8 cellular contexts compared by ENCODE assay signal in the genomic region with DNA sequence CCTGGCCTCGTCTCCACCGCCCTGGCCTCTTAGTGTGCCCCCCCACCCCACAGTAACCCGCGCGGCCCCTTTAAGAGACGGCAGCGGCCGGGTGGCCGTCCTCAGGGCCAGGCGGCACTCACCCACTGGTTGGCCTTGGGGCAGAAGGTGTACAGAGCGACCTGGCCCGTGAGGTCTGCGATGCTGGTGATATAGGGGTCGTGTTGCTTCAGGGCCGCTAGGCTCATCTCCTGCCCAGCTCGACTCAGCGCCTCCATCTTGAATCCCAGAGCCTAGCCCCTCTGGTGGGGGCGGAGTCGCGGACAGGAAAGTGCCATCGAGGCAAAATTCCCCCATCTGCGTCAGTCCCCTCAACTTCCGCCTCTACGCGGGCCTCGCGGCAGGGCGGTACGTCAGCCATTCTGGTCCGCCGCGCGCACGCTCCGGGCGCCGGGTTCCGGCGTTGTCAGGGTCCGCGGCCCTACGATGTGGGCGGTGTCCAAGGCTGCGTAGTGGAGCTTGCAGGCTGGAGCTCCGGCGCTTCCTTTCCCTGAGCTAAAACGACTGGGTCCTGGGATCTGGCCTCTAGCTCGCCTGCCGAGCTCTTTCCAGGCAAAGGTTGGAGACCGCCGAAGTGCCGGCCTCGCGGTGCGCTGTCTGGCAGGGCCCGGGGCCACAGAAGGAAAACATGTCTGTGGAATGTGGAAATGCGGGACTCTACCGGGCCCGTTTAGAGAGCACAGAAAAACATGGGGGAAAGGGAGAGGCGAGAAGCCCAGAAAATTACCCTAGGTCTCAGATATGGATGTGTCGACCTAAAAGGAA. TPM values are rescaled to one million over a fixed set of nuclear protein-coding genes. Genes with fewer than 3 reads are reported as not detected.
DNase-seq lines count a peak whose midpoint lies in the region; ATAC-seq and TF ChIP-seq lines count a peak whose summit lies in the region.

A gene (minus strand): TSS at position 283 of the 804 bp plus-strand sequence. CDS start 26 bp downstream, at position 257.

- ATAC-seq in GM21576 (IDR thresholded peaks at IDR 0.05; ENCODE audit: unreplicated experiment): peak; percentile 92

- TF ChIP-seq RAD21 in Ishikawa (IDR thresholded peaks at IDR 0.05; ENCODE audit: low read depth): no peak; the same call in 1 of the 2 replicates

- H3K27me3 ChIP-seq in esophagus (ENCODE audit: control insufficient read depth in 1 of 2, insufficient read depth in 2 of 2, low read length in 2 of 2) (no peaks in the 10 kb centered on the region), muscle layer of colon (ENCODE audit: control insufficient read depth in 1 of 2, insufficient read depth in 2 of 2, low read length in 2 of 2) (no peaks in the 10 kb centered on the region)

- H3K9me3 ChIP-seq in esophagus (ENCODE audit: control insufficient read depth in 2 of 2, insufficient read depth in 1 of 2, low read depth in 1 of 2, low read length in 1 of 2) (no peaks in the 10 kb centered on the region), muscle layer of colon (ENCODE audit: low read length) (no peaks in the 10 kb centered on the region)

- peak within 1 kb of the TSS; percentile 90 for H3K9ac ChIP-seq in muscle layer of colon (ENCODE audit: low read length)

- peak; percentile 63; the same call in 1 of the 2 replicates for TF ChIP-seq EP300 in Ishikawa (IDR thresholded peaks at IDR 0.05; ENCODE audit: borderline replicate concordance)

- H3K4me3 ChIP-seq in esophagus (ENCODE audit: low read depth in 1 of 2, low read length in 2 of 2): peak within 1 kb of the TSS; percentile 91 to 99
- H3K4me3 ChIP-seq in muscle layer of colon (ENCODE audit: low read depth in 1 of 2, low read length in 2 of 2): peak within 1 kb of the TSS; percentile 67 to 86

- H3K36me3 ChIP-seq in esophagus (ENCODE audit: control insufficient read depth in 2 of 2, insufficient read depth in 2 of 2, low read length in 1 of 2) (no peaks in the 10 kb centered on the region), muscle layer of colon (ENCODE audit: insufficient read depth, low read length) (peaks cover 17% of the 10 kb centered on the region)

- H3K4me1 Mint-ChIP-seq in activated T-cell treated with anti-CD3 and anti-CD28 coated beads, Interleukin-2, amount 50 U/mL, for 24 hours (ENCODE audit: low read depth): peaks cover 33% of the 10 kb centered on the region

- no peaks in the 10 kb centered on the region for H3K27me3 Mint-ChIP-seq in activated T-cell treated with anti-CD3 and anti-CD28 coated beads, Interleukin-2, amount 50 U/mL, for 24 hours

- H3K27ac ChIP-seq in esophagus (ENCODE audit: low read depth in 2 of 2, low read length in 1 of 2) (peak within 1 kb of the TSS; percentile 96), muscle layer of colon (ENCODE audit: low read depth, low read length) (peak within 1 kb of the TSS; percentile 96)

- 0 to 1% methylated on average over 61 of the region's 61 CpGs for WGBS in esophagus, 2 donors

- no peaks in the 10 kb centered on the region for H3K4me1 ChIP-seq in esophagus (ENCODE audit: control insufficient read depth in 2 of 2, insufficient read depth in 2 of 2, low read length in 1 of 2)
- peaks cover 22% of the 10 kb centered on the region for H3K4me1 ChIP-seq in muscle layer of colon (ENCODE audit: insufficient read depth, low read length)

- peak within 1 kb of the TSS; percentile 98 for H3K4me3 Mint-ChIP-seq in activated T-cell treated with anti-CD3 and anti-CD28 coated beads, Interleukin-2, amount 50 U/mL, for 24 hours

- H3K36me3 Mint-ChIP-seq in activated T-cell treated with anti-CD3 and anti-CD28 coated beads, Interleukin-2, amount 50 U/mL, for 24 hours (ENCODE audit: low read depth): peaks cover 44% of the 10 kb centered on the region

- peak; percentile 56 for DNase-seq in DMS153 treated with DMSO at 0.1 percent for 48 hours (lab: John Stamatoyannopoulos, UW; ENCODE audit: unreplicated experiment)
- peak; percentile 98 for DNase-seq in activated T-cell treated with anti-CD3 and anti-CD28 coated beads, Interleukin-2, amount 50 U/mL, for 24 hours
- peak; percentile 88 for DNase-seq in stimulated activated CD8-positive, alpha-beta memory T cell treated with anti-CD3 and anti-CD28 coated beads, Interleukin-7, amount 100 ng/mL, for 24 hours (ENCODE audit: low read depth)

- no peaks in the 10 kb centered on the region for H3K9me3 Mint-ChIP-seq in activated T-cell treated with anti-CD3 and anti-CD28 coated beads, Interleukin-2, amount 50 U/mL, for 24 hours

- H3K27ac Mint-ChIP-seq in activated T-cell treated with anti-CD3 and anti-CD28 coated beads, Interleukin-2, amount 50 U/mL, for 24 hours: peak within 1 kb of the TSS; percentile 98

TF ChIP-seq in Ishikawa, 13 proteins besides CTCF, POLR2A, EP300 and RAD21 (continues in another document):
- peak; percentile 53 for TF ChIP-seq TEAD4 (IDR thresholded peaks at IDR 0.05)
- TF ChIP-seq, protein P1, sequence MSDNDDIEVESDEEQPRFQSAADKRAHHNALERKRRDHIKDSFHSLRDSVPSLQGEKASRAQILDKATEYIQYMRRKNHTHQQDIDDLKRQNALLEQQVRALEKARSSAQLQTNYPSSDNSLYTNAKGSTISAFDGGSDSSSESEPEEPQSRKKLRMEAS (IDR thresholded peaks at IDR 0.05): peak; percentile 96
- TF ChIP-seq, protein P2, sequence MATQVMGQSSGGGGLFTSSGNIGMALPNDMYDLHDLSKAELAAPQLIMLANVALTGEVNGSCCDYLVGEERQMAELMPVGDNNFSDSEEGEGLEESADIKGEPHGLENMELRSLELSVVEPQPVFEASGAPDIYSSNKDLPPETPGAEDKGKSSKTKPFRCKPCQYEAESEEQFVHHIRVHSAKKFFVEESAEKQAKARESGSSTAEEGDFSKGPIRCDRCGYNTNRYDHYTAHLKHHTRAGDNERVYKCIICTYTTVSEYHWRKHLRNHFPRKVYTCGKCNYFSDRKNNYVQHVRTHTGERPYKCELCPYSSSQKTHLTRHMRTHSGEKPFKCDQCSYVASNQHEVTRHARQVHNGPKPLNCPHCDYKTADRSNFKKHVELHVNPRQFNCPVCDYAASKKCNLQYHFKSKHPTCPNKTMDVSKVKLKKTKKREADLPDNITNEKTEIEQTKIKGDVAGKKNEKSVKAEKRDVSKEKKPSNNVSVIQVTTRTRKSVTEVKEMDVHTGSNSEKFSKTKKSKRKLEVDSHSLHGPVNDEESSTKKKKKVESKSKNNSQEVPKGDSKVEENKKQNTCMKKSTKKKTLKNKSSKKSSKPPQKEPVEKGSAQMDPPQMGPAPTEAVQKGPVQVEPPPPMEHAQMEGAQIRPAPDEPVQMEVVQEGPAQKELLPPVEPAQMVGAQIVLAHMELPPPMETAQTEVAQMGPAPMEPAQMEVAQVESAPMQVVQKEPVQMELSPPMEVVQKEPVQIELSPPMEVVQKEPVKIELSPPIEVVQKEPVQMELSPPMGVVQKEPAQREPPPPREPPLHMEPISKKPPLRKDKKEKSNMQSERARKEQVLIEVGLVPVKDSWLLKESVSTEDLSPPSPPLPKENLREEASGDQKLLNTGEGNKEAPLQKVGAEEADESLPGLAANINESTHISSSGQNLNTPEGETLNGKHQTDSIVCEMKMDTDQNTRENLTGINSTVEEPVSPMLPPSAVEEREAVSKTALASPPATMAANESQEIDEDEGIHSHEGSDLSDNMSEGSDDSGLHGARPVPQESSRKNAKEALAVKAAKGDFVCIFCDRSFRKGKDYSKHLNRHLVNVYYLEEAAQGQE (IDR thresholded peaks at IDR 0.05; ENCODE audit: low read depth): peak; percentile 27; the same call in 1 of the 2 replicates
- TF ChIP-seq YY1 (IDR thresholded peaks at IDR 0.05; ENCODE audit: low read depth): peak; percentile 95

TF ChIP-seq in PFSK-1, 5 proteins besides CTCF, POLR2A, EP300 and RAD21:
- TF ChIP-seq FOXP2 (optimal IDR thresholded peaks at IDR 0.05; ENCODE audit: borderline replicate concordance, extremely low read depth, extremely low read length, insufficient read depth) (peak; percentile 96), SIN3A (IDR thresholded peaks at IDR 0.05; ENCODE audit: borderline replicate concordance, insufficient read depth, low read length) (no peak), POLR2AphosphoS5 (IDR thresholded peaks at IDR 0.05; ENCODE audit: low read depth, low read length) (peak; percentile 84), TAF1 (IDR thresholded peaks at IDR 0.05; ENCODE audit: borderline replicate concordance, insufficient read depth, low read length) (peak; percentile 95)
- TF ChIP-seq, protein P2 (IDR thresholded peaks at IDR 0.05; ENCODE audit: insufficient read depth in 1 of 2, low read depth in 2 of 2, low read length in 2 of 2): peak; percentile 29 to 61; a peak in 2 of 4 replicates

RNA-seq across cellular contexts. Expression of the gene that starts here (rescaled TPM):
- 16.2 TPM for polyA plus RNA-seq in PFSK-1 (2012; ENCODE audit: insufficient read length, low read depth)
- 1 to 10 TPM; 4.3 to 4.6 TPM for polyA plus RNA-seq in esophagus

Comparison
In these comparisons a context has a peak if more than half of its experiments do, and no peak if none do; other contexts are left out.
1. Peak in every context shown above with its lines: DNase-seq, ATAC-seq, H3K4me3 ChIP-seq and H3K27ac ChIP-seq.